10 cellular contexts compared by ENCODE assay signal in the genomic region with DNA sequence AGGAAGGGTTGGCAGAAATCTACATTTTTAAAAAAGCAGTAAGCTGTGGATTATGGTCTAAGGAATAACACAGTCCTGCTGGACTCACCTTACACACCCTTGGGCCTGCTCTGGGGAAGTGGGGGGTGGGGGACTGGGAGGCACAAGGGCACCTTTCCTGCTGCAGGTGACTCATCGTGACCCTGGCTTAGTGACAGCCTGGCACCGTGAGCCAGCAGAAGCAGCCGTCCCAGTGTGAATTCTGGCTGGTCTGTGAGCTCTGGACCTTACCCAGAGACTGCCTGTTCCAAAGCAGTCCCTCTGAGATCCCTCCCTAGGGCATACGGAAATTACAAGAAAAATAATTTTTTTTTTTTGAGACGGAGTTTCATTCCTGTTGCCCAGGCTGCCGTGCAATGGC. TPM values are rescaled to one million over a fixed set of nuclear protein-coding genes. Genes with fewer than 3 reads are reported as not detected.
DNase-seq lines count a peak whose midpoint lies in the region; ATAC-seq and TF ChIP-seq lines count a peak whose summit lies in the region.
"Had no signal": no experiment of that assay in that cellular context is flagged by ENCODE, and none has a peak within 500 bp of the region (broad histone marks: within the 10 kb centered on the region; RNA-seq: fewer than 3 reads in every experiment).

No MANE protein-coding gene starts in this region.

- ATAC-seq in gastrocnemius medialis, result peak; percentile 70 to 79
- ATAC-seq in natural killer cell, result no peak

- no peaks in the 10 kb centered on the region for H3K9me2 ChIP-seq in OCI-LY7 (ENCODE audit: insufficient read depth, low read length)

- H3K4me1 ChIP-seq in gastrocnemius medialis (peaks cover 16 to 27% of the 10 kb centered on the region in 2 donors), OCI-LY7 (ENCODE audit: insufficient read depth, low read length, poor library complexity, severe bottlenecking) (peaks cover 28% of the 10 kb centered on the region)

- no peaks in the 10 kb centered on the region for H3K9me3 Mint-ChIP-seq in natural killer cell

- no peaks in the 10 kb centered on the region for H3K36me3 Mint-ChIP-seq in natural killer cell

- no peak overlapping the region for H3K27ac Mint-ChIP-seq in natural killer cell

- DNase-seq in EH (ENCODE audit: low read depth) (peak; percentile 36), T1000 (lab: John Stamatoyannopoulos, UW) (peak; percentile 28), cardiac septum (ENCODE audit: low spot score) (peak; percentile 90), gastrocnemius medialis (peak; percentile 93 to 97), OCI-LY7 (ENCODE audit: low spot score) (no peak), natural killer cell (no peak), COR-L47 (lab: John Stamatoyannopoulos, UW) (no peak)
- no peak for DNase-seq in activated effector memory CD4-positive, alpha-beta T cell treated with Interleukin-2 at 50 U/mL for 16 hours
- DNase-seq: DMS79 treated with DMSO at 0.1 percent for 48 hours had no signal

- BruUV-seq in OCI-LY7 (replicated peaks; lab: Mats Ljungman, UMichigan), result no TSS peak

- intact Hi-C loops in cardiac septum (cut with DNase I) (no loop called here), gastrocnemius medialis (cut with DNase I; ENCODE audit: low total_unique reads) (no loop called here), OCI-LY7 (cut with micrococcal nuclease; ENCODE audit: unreplicated experiment) (no loop called here), natural killer cell (cut with micrococcal nuclease) (no loop called here)

- H3K4me3 Mint-ChIP-seq in natural killer cell, result no peak overlapping the region

- H3K27ac ChIP-seq in gastrocnemius medialis, result peak overlapping the region; percentile 78 to 88 (median 86)
- no peak overlapping the region for H3K27ac ChIP-seq in OCI-LY7 (ENCODE audit: low read depth, low read length, poor library complexity, severe bottlenecking)
- H3K27ac ChIP-seq: cardiac muscle cell had no signal

- H2AFZ ChIP-seq in OCI-LY7 (ENCODE audit: low read length), result no peak overlapping the region

- TF ChIP-seq CTCF in gastrocnemius medialis (IDR thresholded peaks at IDR 0.05 in 4 of 5, conservative IDR thresholded peaks at IDR 0.05 in 1 of 5), result no peak
- no peak for TF ChIP-seq CTCF in OCI-LY7 (conservative IDR thresholded peaks at IDR 0.05; ENCODE audit: low read length)
- TF ChIP-seq CTCF in natural killer cell (IDR thresholded peaks at IDR 0.05), result no peak

- H3K9me3 ChIP-seq in gastrocnemius medialis (no peaks in the 10 kb centered on the region), OCI-LY7 (ENCODE audit: low read length) (no peaks in the 10 kb centered on the region)

- POLR2A ChIA-PET in OCI-LY7 (lab: Charles Lee), result no interaction called here

- 0 out of 2 replicates have a peak, but pooled peaks cover 4% of the 10 kb centered on the region for H4K20me1 ChIP-seq in OCI-LY7 (ENCODE audit: insufficient read depth, low read length)

- peaks cover 19 to 41% of the 10 kb centered on the region in 2 donors for H3K27me3 Mint-ChIP-seq in natural killer cell (ENCODE audit: low read depth in 2 of 2)

- CTCF ChIA-PET in OCI-LY7 (lab: Charles Lee; ENCODE audit: unreplicated experiment), result no interaction called here

- in situ Hi-C loops in gastrocnemius medialis (cut with MboI; ENCODE audit: low sequenced_read_pairs in 4 of 4), result no loop called here

- H3K27me3 ChIP-seq in gastrocnemius medialis, result no peaks in the 10 kb centered on the region
- H3K27me3 ChIP-seq: cardiac muscle cell had no signal

- TF ChIP-seq POLR2A in gastrocnemius medialis (IDR thresholded peaks at IDR 0.05), result peak in 1 of 2 donors; percentile 3

- peaks cover 22 to 23% of the 10 kb centered on the region in 2 donors for H3K4me1 Mint-ChIP-seq in natural killer cell

- H3K36me3 ChIP-seq in gastrocnemius medialis (no peaks in the 10 kb centered on the region), OCI-LY7 (ENCODE audit: insufficient read depth, low read length) (peaks cover 5% of the 10 kb centered on the region; the same call in 1 of the 2 replicates)
- H3K36me3 ChIP-seq: cardiac muscle cell had no signal

- peaks cover 7% of the 10 kb centered on the region for H3K79me2 ChIP-seq in OCI-LY7 (ENCODE audit: insufficient read depth, low read depth, low read length)

- no peak overlapping the region for H3K4me2 ChIP-seq in OCI-LY7 (ENCODE audit: low read length)

- peak overlapping the region in 1 of 4 donors; percentile 29 for H3K4me3 ChIP-seq in gastrocnemius medialis
- H3K4me3 ChIP-seq in OCI-LY7 (ENCODE audit: low read depth, low read length, poor library complexity, severe bottlenecking), result no peak overlapping the region
- H3K4me3 ChIP-seq: cardiac muscle cell had no signal

RNA-seq across cellular contexts. Expression of a gene that starts 4.2 kb away (rescaled TPM):
- 43.4 TPM for total RNA-seq in cardiac septum
- 10 to 100 TPM; 48.6 to 64.6 (median 56.7) TPM for total RNA-seq in gastrocnemius medialis
- total RNA-seq in OCI-LY7 (2014; rRNA removed; shearing (Covaris generic)), result 30.5 and 32.0 TPM in 2 replicates
- 30.4 TPM in 2 replicates for total RNA-seq in OCI-LY7 (2022)
- total RNA-seq in natural killer cell, result 10 to 100 TPM; 15.9 to 19.6 (median 16.7) TPM

RNA-seq across cellular contexts. Expression of a gene that starts 32.3 kb away (rescaled TPM):
- total RNA-seq in cardiac septum (209 TPM), gastrocnemius medialis (10 to 100 TPM; 24.8 to 76.6 (median 58.6) TPM), OCI-LY7 (2022) (70.5 and 74.4 TPM in 2 replicates), natural killer cell (10 to 100 TPM in 2 of 3 donors, 1 to 10 TPM in 1; 4.0 to 39.6 (median 24.0) TPM)
- total RNA-seq in OCI-LY7 (2014; rRNA removed; shearing (Covaris generic)), result 16.1 and 17.2 TPM in 2 replicates

RNA-seq across cellular contexts. Expression of a gene that starts 56.2 kb away (rescaled TPM):
- total RNA-seq in cardiac septum (34.2 TPM), gastrocnemius medialis (100 to 1,000 TPM; 102 to 196 (median 114) TPM), OCI-LY7 (2022) (40.7 and 47.0 TPM in 2 replicates), natural killer cell (100 to 1,000 TPM; 278 to 317 (median 292) TPM)
- 23.4 and 28.8 TPM in 2 replicates for total RNA-seq in OCI-LY7 (2014; rRNA removed; shearing (Covaris generic))

Comparison
In these comparisons a context has a peak if more than half of its experiments do, and no peak if none do; other contexts are left out.
1. DNase-seq: peak in EH (single experiment), T1000 (single experiment), cardiac septum (single experiment) and gastrocnemius medialis (2 of 2); none in OCI-LY7 (single experiment), activated effector memory CD4-positive, alpha-beta T cell treated with Interleukin-2 at 50 U/mL for 16 hours (single experiment), natural killer cell (single experiment) and COR-L47 (single experiment).
2. ATAC-seq: peak in gastrocnemius medialis (2 of 2); none in natural killer cell (0 of 3).